ENCODE assay signal across 1 cellular context in the genomic region with DNA sequence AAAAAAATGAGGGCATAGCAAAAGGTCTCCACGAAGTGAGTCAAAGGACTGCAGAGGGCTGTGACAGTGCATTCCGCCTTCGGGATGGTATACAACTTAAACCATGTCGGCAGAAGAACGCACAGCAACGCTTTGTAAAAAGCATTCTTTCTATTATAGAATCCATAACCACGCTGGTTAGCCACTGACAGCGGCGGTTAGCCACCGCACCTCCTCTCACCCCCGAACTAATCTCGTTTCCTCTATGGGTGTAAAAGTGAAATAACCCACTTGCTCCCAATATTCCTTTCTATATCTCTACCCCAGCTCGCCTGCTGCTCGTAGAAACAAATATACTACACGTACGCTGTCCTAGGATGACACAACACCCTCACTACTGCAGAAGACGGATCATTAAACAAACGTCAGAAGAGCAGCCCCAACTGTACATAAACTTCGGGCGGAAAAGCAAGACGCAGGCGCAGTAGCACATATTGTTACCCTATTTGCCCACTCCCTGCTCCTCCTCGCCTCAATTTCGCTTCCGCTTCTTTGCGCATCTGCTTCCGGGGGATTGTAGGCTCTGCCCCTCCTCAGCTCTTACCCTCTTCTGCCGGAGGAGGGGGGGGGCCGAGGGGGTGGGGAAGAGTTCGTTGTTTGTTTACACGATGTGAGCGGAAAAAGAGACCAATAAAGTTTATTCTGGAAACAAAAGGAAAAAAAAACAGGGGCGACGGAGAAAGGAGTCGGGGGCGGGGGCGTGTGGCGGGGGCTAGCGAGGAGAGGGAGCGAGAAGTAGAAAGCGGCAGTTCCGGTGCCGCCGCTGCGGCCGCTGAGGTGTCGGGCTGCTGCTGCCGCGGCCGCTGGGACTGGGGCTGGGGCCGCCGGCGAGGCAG.
TF ChIP-seq lines count a peak whose summit lies in the region.

A gene (plus strand): TSS at position 787 of the 875 bp plus-strand sequence. CDS start 50,469 bp downstream, outside the sequence.

TF ChIP-seq in K562, 482 proteins besides CTCF, POLR2A, EP300 and RAD21 (continued from another document and continues in another):
- TF ChIP-seq, protein P1, sequence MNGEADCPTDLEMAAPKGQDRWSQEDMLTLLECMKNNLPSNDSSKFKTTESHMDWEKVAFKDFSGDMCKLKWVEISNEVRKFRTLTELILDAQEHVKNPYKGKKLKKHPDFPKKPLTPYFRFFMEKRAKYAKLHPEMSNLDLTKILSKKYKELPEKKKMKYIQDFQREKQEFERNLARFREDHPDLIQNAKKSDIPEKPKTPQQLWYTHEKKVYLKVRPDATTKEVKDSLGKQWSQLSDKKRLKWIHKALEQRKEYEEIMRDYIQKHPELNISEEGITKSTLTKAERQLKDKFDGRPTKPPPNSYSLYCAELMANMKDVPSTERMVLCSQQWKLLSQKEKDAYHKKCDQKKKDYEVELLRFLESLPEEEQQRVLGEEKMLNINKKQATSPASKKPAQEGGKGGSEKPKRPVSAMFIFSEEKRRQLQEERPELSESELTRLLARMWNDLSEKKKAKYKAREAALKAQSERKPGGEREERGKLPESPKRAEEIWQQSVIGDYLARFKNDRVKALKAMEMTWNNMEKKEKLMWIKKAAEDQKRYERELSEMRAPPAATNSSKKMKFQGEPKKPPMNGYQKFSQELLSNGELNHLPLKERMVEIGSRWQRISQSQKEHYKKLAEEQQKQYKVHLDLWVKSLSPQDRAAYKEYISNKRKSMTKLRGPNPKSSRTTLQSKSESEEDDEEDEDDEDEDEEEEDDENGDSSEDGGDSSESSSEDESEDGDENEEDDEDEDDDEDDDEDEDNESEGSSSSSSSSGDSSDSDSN (IDR thresholded peaks at IDR 0.05; ENCODE audit: borderline replicate concordance in 1 of 2, low read depth in 2 of 2, low read length in 2 of 2): peak in 1 of 2 experiments; percentile 86; a peak in 1 of 4 replicates
- TF ChIP-seq SIN3A (IDR thresholded peaks at IDR 0.05; ENCODE audit: borderline replicate concordance in 2 of 2, control insufficient read depth in 1 of 2, low read depth in 2 of 2, low read length in 2 of 2): peak; percentile 68 to 76; a peak in 2 of 4 replicates
- TF ChIP-seq, protein P2, sequence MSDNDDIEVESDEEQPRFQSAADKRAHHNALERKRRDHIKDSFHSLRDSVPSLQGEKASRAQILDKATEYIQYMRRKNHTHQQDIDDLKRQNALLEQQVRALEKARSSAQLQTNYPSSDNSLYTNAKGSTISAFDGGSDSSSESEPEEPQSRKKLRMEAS (CRISPR knock-in tag; IDR thresholded peaks at IDR 0.05): peak; percentile 45
- no peak for TF ChIP-seq COPS2 (conservative IDR thresholded peaks at IDR 0.05)
- TF ChIP-seq ZNF695 (CRISPR knock-in tag; IDR thresholded peaks at IDR 0.05): no peak
- no peak for TF ChIP-seq ZNF174 (CRISPR knock-in tag; IDR thresholded peaks at IDR 0.05)
- no peak for TF ChIP-seq SMAD4 (CRISPR knock-in tag; conservative IDR thresholded peaks at IDR 0.05)
- TF ChIP-seq TCF7L2 (IDR thresholded peaks at IDR 0.05; ENCODE audit: low read depth, low read length): no peak
- no peak for TF ChIP-seq ZBTB8A (IDR thresholded peaks at IDR 0.05; ENCODE audit: partially characterized antibody)
- TF ChIP-seq GATA2 (CRISPR knock-in tag; IDR thresholded peaks at IDR 0.05): no peak
- TF ChIP-seq, protein P3, sequence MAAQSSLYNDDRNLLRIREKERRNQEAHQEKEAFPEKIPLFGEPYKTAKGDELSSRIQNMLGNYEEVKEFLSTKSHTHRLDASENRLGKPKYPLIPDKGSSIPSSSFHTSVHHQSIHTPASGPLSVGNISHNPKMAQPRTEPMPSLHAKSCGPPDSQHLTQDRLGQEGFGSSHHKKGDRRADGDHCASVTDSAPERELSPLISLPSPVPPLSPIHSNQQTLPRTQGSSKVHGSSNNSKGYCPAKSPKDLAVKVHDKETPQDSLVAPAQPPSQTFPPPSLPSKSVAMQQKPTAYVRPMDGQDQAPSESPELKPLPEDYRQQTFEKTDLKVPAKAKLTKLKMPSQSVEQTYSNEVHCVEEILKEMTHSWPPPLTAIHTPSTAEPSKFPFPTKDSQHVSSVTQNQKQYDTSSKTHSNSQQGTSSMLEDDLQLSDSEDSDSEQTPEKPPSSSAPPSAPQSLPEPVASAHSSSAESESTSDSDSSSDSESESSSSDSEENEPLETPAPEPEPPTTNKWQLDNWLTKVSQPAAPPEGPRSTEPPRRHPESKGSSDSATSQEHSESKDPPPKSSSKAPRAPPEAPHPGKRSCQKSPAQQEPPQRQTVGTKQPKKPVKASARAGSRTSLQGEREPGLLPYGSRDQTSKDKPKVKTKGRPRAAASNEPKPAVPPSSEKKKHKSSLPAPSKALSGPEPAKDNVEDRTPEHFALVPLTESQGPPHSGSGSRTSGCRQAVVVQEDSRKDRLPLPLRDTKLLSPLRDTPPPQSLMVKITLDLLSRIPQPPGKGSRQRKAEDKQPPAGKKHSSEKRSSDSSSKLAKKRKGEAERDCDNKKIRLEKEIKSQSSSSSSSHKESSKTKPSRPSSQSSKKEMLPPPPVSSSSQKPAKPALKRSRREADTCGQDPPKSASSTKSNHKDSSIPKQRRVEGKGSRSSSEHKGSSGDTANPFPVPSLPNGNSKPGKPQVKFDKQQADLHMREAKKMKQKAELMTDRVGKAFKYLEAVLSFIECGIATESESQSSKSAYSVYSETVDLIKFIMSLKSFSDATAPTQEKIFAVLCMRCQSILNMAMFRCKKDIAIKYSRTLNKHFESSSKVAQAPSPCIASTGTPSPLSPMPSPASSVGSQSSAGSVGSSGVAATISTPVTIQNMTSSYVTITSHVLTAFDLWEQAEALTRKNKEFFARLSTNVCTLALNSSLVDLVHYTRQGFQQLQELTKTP (IDR thresholded peaks at IDR 0.05; ENCODE audit: low read depth in 1 of 2, partially characterized antibody in 2 of 2): no peak
- TF ChIP-seq ZNF445 (CRISPR knock-in tag; IDR thresholded peaks at IDR 0.05; ENCODE audit: low read depth): no peak
- TF ChIP-seq CBX5 (IDR thresholded peaks at IDR 0.05; ENCODE audit: borderline replicate concordance, low read depth): no peak
- no peak for TF ChIP-seq XRCC3 (IDR thresholded peaks at IDR 0.05)
- TF ChIP-seq POLR2H (tag; IDR thresholded peaks at IDR 0.05; ENCODE audit: low read depth): peak; percentile 78
- TF ChIP-seq MCM2 (IDR thresholded peaks at IDR 0.05; ENCODE audit: low read depth): no peak
- TF ChIP-seq HIVEP1 (CRISPR knock-in tag; IDR thresholded peaks at IDR 0.05): no peak
- no peak for TF ChIP-seq RBM17 (IDR thresholded peaks at IDR 0.05; ENCODE audit: borderline replicate concordance, low read depth, low read length)
- TF ChIP-seq BCOR (IDR thresholded peaks at IDR 0.05): no peak
- TF ChIP-seq SOX6 (IDR thresholded peaks at IDR 0.05): no peak
- TF ChIP-seq, protein P4, sequence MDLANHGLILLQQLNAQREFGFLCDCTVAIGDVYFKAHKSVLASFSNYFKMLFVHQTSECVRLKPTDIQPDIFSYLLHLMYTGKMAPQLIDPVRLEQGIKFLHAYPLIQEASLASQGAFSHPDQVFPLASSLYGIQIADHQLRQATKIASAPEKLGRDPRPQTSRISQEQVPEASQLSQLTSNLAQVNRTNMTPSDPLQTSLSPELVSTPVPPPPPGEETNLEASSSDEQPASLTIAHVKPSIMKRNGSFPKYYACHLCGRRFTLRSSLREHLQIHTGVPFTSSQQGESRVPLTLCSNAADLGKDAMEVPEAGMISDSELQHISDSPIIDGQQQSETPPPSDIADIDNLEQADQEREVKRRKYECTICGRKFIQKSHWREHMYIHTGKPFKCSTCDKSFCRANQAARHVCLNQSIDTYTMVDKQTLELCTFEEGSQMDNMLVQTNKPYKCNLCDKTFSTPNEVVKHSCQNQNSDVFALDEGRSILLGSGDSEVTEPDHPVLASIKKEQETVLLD (IDR thresholded peaks at IDR 0.05): peak; percentile 72; the same call in 1 of the 2 replicates
- no peak for TF ChIP-seq DPF2 (IDR thresholded peaks at IDR 0.05)
- no peak for TF ChIP-seq CSDE1 (IDR thresholded peaks at IDR 0.05)
- TF ChIP-seq, protein P5, sequence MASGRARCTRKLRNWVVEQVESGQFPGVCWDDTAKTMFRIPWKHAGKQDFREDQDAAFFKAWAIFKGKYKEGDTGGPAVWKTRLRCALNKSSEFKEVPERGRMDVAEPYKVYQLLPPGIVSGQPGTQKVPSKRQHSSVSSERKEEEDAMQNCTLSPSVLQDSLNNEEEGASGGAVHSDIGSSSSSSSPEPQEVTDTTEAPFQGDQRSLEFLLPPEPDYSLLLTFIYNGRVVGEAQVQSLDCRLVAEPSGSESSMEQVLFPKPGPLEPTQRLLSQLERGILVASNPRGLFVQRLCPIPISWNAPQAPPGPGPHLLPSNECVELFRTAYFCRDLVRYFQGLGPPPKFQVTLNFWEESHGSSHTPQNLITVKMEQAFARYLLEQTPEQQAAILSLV (tag; IDR thresholded peaks at IDR 0.05): no peak
- TF ChIP-seq, protein P6, sequence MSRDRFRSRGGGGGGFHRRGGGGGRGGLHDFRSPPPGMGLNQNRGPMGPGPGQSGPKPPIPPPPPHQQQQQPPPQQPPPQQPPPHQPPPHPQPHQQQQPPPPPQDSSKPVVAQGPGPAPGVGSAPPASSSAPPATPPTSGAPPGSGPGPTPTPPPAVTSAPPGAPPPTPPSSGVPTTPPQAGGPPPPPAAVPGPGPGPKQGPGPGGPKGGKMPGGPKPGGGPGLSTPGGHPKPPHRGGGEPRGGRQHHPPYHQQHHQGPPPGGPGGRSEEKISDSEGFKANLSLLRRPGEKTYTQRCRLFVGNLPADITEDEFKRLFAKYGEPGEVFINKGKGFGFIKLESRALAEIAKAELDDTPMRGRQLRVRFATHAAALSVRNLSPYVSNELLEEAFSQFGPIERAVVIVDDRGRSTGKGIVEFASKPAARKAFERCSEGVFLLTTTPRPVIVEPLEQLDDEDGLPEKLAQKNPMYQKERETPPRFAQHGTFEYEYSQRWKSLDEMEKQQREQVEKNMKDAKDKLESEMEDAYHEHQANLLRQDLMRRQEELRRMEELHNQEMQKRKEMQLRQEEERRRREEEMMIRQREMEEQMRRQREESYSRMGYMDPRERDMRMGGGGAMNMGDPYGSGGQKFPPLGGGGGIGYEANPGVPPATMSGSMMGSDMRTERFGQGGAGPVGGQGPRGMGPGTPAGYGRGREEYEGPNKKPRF (IDR thresholded peaks at IDR 0.05; ENCODE audit: low read depth, low read length): no peak
- TF ChIP-seq RFX7 (CRISPR knock-in tag; IDR thresholded peaks at IDR 0.05): no peak
- TF ChIP-seq, protein P7, sequence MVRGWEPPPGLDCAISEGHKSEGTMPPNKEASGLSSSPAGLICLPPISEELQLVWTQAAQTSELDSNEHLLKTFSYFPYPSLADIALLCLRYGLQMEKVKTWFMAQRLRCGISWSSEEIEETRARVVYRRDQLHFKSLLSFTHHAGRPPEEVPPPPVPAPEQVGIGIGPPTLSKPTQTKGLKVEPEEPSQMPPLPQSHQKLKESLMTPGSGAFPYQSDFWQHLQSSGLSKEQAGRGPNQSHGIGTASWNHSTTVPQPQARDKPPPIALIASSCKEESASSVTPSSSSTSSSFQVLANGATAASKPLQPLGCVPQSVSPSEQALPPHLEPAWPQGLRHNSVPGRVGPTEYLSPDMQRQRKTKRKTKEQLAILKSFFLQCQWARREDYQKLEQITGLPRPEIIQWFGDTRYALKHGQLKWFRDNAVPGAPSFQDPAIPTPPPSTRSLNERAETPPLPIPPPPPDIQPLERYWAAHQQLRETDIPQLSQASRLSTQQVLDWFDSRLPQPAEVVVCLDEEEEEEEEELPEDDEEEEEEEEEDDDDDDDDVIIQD (CRISPR knock-in tag; IDR thresholded peaks at IDR 0.05): no peak
- TF ChIP-seq, protein P8, sequence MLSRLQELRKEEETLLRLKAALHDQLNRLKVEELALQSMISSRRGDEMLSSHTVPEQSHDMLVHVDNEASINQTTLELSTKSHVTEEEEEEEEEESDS (CRISPR knock-in tag; IDR thresholded peaks at IDR 0.05): no peak
- TF ChIP-seq GTF2E2 (tag; IDR thresholded peaks at IDR 0.05): no peak; the same call in 1 of the 2 replicates
- TF ChIP-seq SETDB1 (IDR thresholded peaks at IDR 0.05; ENCODE audit: low read length): no peak
- TF ChIP-seq, protein P9, sequence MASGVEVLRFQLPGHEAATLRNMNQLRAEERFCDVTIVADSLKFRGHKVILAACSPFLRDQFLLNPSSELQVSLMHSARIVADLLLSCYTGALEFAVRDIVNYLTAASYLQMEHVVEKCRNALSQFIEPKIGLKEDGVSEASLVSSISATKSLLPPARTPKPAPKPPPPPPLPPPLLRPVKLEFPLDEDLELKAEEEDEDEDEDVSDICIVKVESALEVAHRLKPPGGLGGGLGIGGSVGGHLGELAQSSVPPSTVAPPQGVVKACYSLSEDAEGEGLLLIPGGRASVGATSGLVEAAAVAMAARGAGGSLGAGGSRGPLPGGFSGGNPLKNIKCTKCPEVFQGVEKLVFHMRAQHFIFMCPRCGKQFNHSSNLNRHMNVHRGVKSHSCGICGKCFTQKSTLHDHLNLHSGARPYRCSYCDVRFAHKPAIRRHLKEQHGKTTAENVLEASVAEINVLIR (CRISPR knock-in tag; IDR thresholded peaks at IDR 0.05): no peak
- peak; percentile 74; the same call in 1 of the 2 replicates for TF ChIP-seq BRD4 (IDR thresholded peaks at IDR 0.05)
- no peak for TF ChIP-seq POU5F1 (IDR thresholded peaks at IDR 0.05; ENCODE audit: borderline replicate concordance, low read depth, low read length, partially characterized antibody)
- TF ChIP-seq PTBP1 (IDR thresholded peaks at IDR 0.05; ENCODE audit: low read depth, low read length): no peak
- TF ChIP-seq RHOXF2B (CRISPR knock-in tag; conservative IDR thresholded peaks at IDR 0.05): no peak
- no peak for TF ChIP-seq NFXL1 (CRISPR knock-in tag; IDR thresholded peaks at IDR 0.05)
- no peak for TF ChIP-seq ZC3H4 (CRISPR knock-in tag; IDR thresholded peaks at IDR 0.05; ENCODE audit: borderline replicate concordance)
- TF ChIP-seq FOSL1 (tag; conservative IDR thresholded peaks at IDR 0.05): no peak
- TF ChIP-seq NFE2L1 (tag; IDR thresholded peaks at IDR 0.05; ENCODE audit: borderline replicate concordance, low read depth): no peak
- no peak for TF ChIP-seq GTF2F1 (IDR thresholded peaks at IDR 0.05; ENCODE audit: low read depth, low read length)
- TF ChIP-seq TBP (optimal IDR thresholded peaks at IDR 0.05; ENCODE audit: low read depth, low read length): peak; percentile 59
